ENCODE assay signal across 13 cellular contexts in the genomic region with DNA sequence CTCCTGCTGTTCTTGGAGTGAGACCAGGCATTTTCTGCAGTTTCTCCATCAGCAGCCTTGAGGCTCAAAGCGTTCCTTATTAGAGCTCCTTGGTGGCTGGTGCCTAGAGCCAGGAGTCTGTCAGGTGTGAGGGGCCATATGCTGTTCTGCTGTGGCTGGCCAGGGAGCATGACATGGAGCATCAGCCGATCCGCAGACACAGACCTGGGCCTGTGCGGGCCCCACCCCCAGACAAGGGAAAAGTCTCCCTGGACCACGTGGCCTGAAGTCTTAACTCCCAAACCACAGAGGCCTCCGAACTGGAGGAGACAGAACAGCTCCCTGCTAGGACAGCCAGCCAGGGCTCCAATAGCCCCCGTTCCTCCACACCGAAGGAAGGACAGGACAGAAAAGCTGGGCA.
A peak's percentile ranks its signal among the peaks of the same experiment; 100 is the strongest.
DNase-seq lines count a peak whose midpoint lies in the region; ATAC-seq and TF ChIP-seq lines count a peak whose summit lies in the region.
"Had no signal": no experiment of that assay in that cellular context is flagged by ENCODE, and none has a peak within 500 bp of the region (broad histone marks: within the 10 kb centered on the region; RNA-seq: fewer than 3 reads in every experiment).

No MANE protein-coding gene starts in this region.

- no peaks in the 10 kb centered on the region for H3K36me3 ChIP-seq in BLaER1 treated with 17β-estradiol and CSF1 and Interleukin-3, amounts not matched to agents 10 nM and 100 nM
- H3K36me3 ChIP-seq in WERI-Rb-1: no peaks in the 10 kb centered on the region
- no peaks in the 10 kb centered on the region for H3K36me3 ChIP-seq in mammary epithelial cell (ENCODE audit: insufficient read depth, low read length)
- H3K36me3 ChIP-seq: BE2C had no signal

- peaks cover 15 to 87% (median 70%) of the 10 kb centered on the region in 10 experiments for H3K4me1 ChIP-seq in BLaER1 treated with 17β-estradiol and CSF1 and Interleukin-3, amounts not matched to agents 10 nM and 100 nM
- H3K4me1 ChIP-seq in mammary epithelial cell (ENCODE audit: insufficient read depth, low read length): no peaks in the 10 kb centered on the region

- peaks cover 5% of the 10 kb centered on the region for H3K27me3 Mint-ChIP-seq in glutamatergic neuron (ENCODE audit: unreplicated experiment)
- H3K27me3 Mint-ChIP-seq: CD4-positive, alpha-beta T cell had no signal

- H2AFZ ChIP-seq in mammary epithelial cell (ENCODE audit: low read depth, low read length): no peak overlapping the region

- H3K79me2 ChIP-seq in mammary epithelial cell (ENCODE audit: insufficient read depth, low read length): no peaks in the 10 kb centered on the region

- peak overlapping the region; percentile 73 for H3K27ac Mint-ChIP-seq in glutamatergic neuron (ENCODE audit: unreplicated experiment)
- H3K27ac Mint-ChIP-seq: CD4-positive, alpha-beta T cell had no signal

- H3K4me3 ChIP-seq in BLaER1 treated with 17β-estradiol and CSF1 and Interleukin-3, amounts not matched to agents 10 nM and 100 nM: no peak overlapping the region
- no peak overlapping the region for H3K4me3 ChIP-seq in WERI-Rb-1 (ENCODE audit: low read depth, low read length)
- no peak overlapping the region for H3K4me3 ChIP-seq in mammary epithelial cell (replicated peaks in 1 of 3; ENCODE audit: insufficient read depth in 1 of 3, low read depth in 2 of 3, low read length in 3 of 3)
- H3K4me3 ChIP-seq: SK-N-MC had no signal

- ATAC-seq in HG02763 (IDR thresholded peaks at IDR 0.05; ENCODE audit: unreplicated experiment) (no peak), HG03280 (IDR thresholded peaks at IDR 0.05; ENCODE audit: unreplicated experiment) (no peak)

- peak overlapping the region in 4 of 11 experiments; percentile 10 to 46 (median 36); a peak in 2 of 22 replicates for H3K9ac ChIP-seq in BLaER1 treated with 17β-estradiol and CSF1 and Interleukin-3, amounts not matched to agents 10 nM and 100 nM
- H3K9ac ChIP-seq in mammary epithelial cell (ENCODE audit: insufficient read depth, low read length): no peak overlapping the region

- intact Hi-C loops in mammary epithelial cell (cut with micrococcal nuclease): loop anchor here (1.0 to 10.0 kb wide), 6 partner anchors 55 to 742 kb away; no protein-coding TSS in a partner anchor

- CTCF ChIA-PET in mammary epithelial cell (lab: Charles Lee; ENCODE audit: low non-redundant PET): interaction anchor here (0.6 kb wide), 1 partner anchor 160 kb away, joined by 5 read pairs; no protein-coding TSS in a partner anchor

- in situ Hi-C loops in mammary epithelial cell (cut with MboI; ENCODE audit: low sequenced_read_pairs in 2 of 2): loop anchor here in 1 of 2 donors (25.0 kb wide), 1 partner anchor 337 kb away; a partner anchor contains a TSS

- peaks cover 5% of the 10 kb centered on the region for H3K9me3 Mint-ChIP-seq in glutamatergic neuron (ENCODE audit: unreplicated experiment)
- H3K9me3 Mint-ChIP-seq: CD4-positive, alpha-beta T cell had no signal

- no peaks in the 10 kb centered on the region for H3K36me3 Mint-ChIP-seq in glutamatergic neuron (ENCODE audit: unreplicated experiment)

- H3K9me3 ChIP-seq in BLaER1 treated with 17β-estradiol and CSF1 and Interleukin-3, amounts not matched to agents 10 nM and 100 nM (replicated peaks in 1 of 11): no peaks in the 10 kb centered on the region
- no peaks in the 10 kb centered on the region for H3K9me3 ChIP-seq in WERI-Rb-1 (ENCODE audit: severe bottlenecking)
- H3K9me3 ChIP-seq in mammary epithelial cell (replicated peaks; ENCODE audit: insufficient read depth, low read length): no peaks in the 10 kb centered on the region
- H3K9me3 ChIP-seq: BE2C had no signal

- dilution Hi-C loops in mammary epithelial cell (cut with HindIII; ENCODE audit: low sequenced_read_pairs): no loop called here

- DNase-seq in NCI-H2171 treated with DMSO at 0.1 percent for 48 hours (lab: John Stamatoyannopoulos, UW): peak; percentile 87
- peak; percentile 75 for DNase-seq in WERI-Rb-1
- no peak for DNase-seq in glutamatergic neuron
- DNase-seq in mammary epithelial cell: no peak
- DNase-seq: NCI-H1048, NCI-H1417 treated with DMSO at 0.1 percent for 48 hours, NCI-H226 had no signal

- peak overlapping the region; percentile 55 for H3K4me3 Mint-ChIP-seq in glutamatergic neuron (ENCODE audit: unreplicated experiment)
- H3K4me3 Mint-ChIP-seq: CD4-positive, alpha-beta T cell had no signal

- no peak overlapping the region for H3K27ac ChIP-seq in BLaER1 treated with 17β-estradiol and CSF1 and Interleukin-3, amounts not matched to agents 10 nM and 100 nM
- H3K27ac ChIP-seq in WERI-Rb-1 (peak overlapping the region; percentile 83), mammary epithelial cell (ENCODE audit: insufficient read depth, low read depth, low read length) (no peak overlapping the region)
- H3K27ac ChIP-seq: SK-N-MC had no signal

- peaks cover 0 to 25% (median 0%) of the 10 kb centered on the region in 11 experiments; a peak in 5 of 22 replicates for H4K20me1 ChIP-seq in BLaER1 treated with 17β-estradiol and CSF1 and Interleukin-3, amounts not matched to agents 10 nM and 100 nM
- H4K20me1 ChIP-seq in mammary epithelial cell (ENCODE audit: insufficient read depth, low read length): no peaks in the 10 kb centered on the region

- H3K4me2 ChIP-seq in BLaER1 treated with 17β-estradiol and CSF1 and Interleukin-3, amounts not matched to agents 10 nM and 100 nM: peak overlapping the region in 9 of 11 experiments; percentile 3 to 91 (median 71); a peak in 17 of 22 replicates
- H3K4me2 ChIP-seq in mammary epithelial cell (ENCODE audit: insufficient read depth, low read depth, low read length): no peak overlapping the region

- peaks cover 51% of the 10 kb centered on the region for H3K4me1 Mint-ChIP-seq in glutamatergic neuron (ENCODE audit: low read depth, unreplicated experiment)

- 77% methylated on average over 8 of the region's 8 CpGs for WGBS in mammary epithelial cell (ENCODE audit: low coverage, missing lambda C conversion rate)

- BruUV-seq in mammary epithelial cell (replicated peaks; lab: Mats Ljungman, UMichigan): no TSS peak

- H3K27me3 ChIP-seq in BLaER1 treated with 17β-estradiol and CSF1 and Interleukin-3, amounts not matched to agents 10 nM and 100 nM: peaks cover 14 to 36% (median 21%) of the 10 kb centered on the region in 11 experiments; a peak in 21 of 22 replicates
- no peaks in the 10 kb centered on the region for H3K27me3 ChIP-seq in WERI-Rb-1 (ENCODE audit: insufficient read depth, low read depth, severe bottlenecking)
- H3K27me3 ChIP-seq in mammary epithelial cell (ENCODE audit: insufficient read depth, low read length): no peaks in the 10 kb centered on the region
- H3K27me3 ChIP-seq: BE2C had no signal

- TF ChIP-seq CTCF in WERI-Rb-1 (IDR thresholded peaks at IDR 0.05; ENCODE audit: low read depth, low read length) (no peak), glutamatergic neuron (IDR thresholded peaks at IDR 0.05; ENCODE audit: partially characterized antibody, unreplicated experiment) (no peak), mammary epithelial cell (conservative IDR thresholded peaks at IDR 0.05 in 1 of 2, IDR thresholded peaks at IDR 0.05 in 1 of 2; ENCODE audit: extremely low read depth in 1 of 2, insufficient read depth in 1 of 2, low read depth in 1 of 2, low read length in 2 of 2) (no peak)

Comparison
In these comparisons a context has a peak if more than half of its experiments do, and no peak if none do; other contexts are left out.
1. DNase-seq: peak in NCI-H2171 treated with DMSO at 0.1 percent for 48 hours (single experiment) and WERI-Rb-1 (single experiment); none in glutamatergic neuron (single experiment) and mammary epithelial cell (single experiment).